ENCODE assay signal across 35 cellular contexts in the genomic region with DNA sequence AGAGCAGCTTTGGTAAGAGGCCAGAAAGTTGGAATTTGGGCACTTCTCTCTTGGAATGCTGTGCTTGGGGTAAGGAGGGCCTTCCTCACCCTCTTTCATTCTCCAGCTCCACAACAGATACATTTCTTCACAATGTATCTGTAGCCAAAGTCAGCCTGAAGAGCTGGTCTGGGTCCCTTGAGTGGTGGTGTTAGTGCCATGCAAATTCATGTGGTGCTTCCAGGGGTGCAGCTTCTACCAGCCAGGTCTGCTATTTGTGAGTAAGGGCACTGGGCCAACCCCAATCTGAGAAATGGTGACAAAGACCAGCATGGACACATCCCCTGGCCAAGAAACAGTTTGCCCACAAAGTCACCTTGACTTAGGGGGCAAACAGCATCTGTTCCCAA. TPM values are rescaled to one million over a fixed set of nuclear protein-coding genes. Genes with fewer than 3 reads are reported as not detected.
"Had no signal": no experiment of that assay in that cellular context is flagged by ENCODE, and none has a peak within 500 bp of the region (broad histone marks: within the 10 kb centered on the region; RNA-seq: fewer than 3 reads in every experiment).

No MANE protein-coding gene starts in this region.

- H3K4me1 ChIP-seq: adrenal gland, body of pancreas, colonic mucosa had no signal

- H3K27ac ChIP-seq: adrenal gland, body of pancreas, colonic mucosa, dorsolateral prefrontal cortex, WERI-Rb-1 had no signal

- ATAC-seq: activated CD4-positive, CD25-positive, alpha-beta regulatory T cell treated with anti-CD3 and anti-CD28 coated beads, Interleukin-2, amount 50 U/mL, for 24 hours; activated CD8-positive, alpha-beta memory T cell treated with anti-CD3 and anti-CD28 coated beads, Interleukin-2, amount 10 ng/mL, durations not matched to agents 7 days and 5 days; activated CD8-positive, alpha-beta T cell treated with anti-CD3 and anti-CD28 coated beads, Interleukin-2, amount 10 ng/mL, durations not matched to agents 7 days and 5 days; activated naive CD8-positive, alpha-beta T cell treated with anti-CD3 and anti-CD28 coated beads, Interleukin-2, amount 50 U/mL, for 24 hours; body of pancreas; esophagus mucosa; T-helper 17 cell had no signal

- H3K27ac Mint-ChIP-seq: activated B cell treated with CpG ODN at 0.5 μM for 24 hours; activated CD4-positive, alpha-beta memory T cell treated with anti-CD3 and anti-CD28 coated beads for 36 hours; activated CD8-positive, alpha-beta memory T cell treated with anti-CD3 and anti-CD28 coated beads, Interleukin-2, amount 10 ng/mL, durations not matched to agents 7 days and 5 days; activated CD8-positive, alpha-beta T cell treated with anti-CD3 and anti-CD28 coated beads, Interleukin-2, amount 10 ng/mL, durations not matched to agents 7 days and 5 days; activated naive CD4-positive, alpha-beta T cell treated with anti-CD3 and anti-CD28 coated beads for 36 hours; activated naive CD4-positive, alpha-beta T cell treated with anti-CD3 and anti-CD28 coated beads, Interleukin-2, amount 50 U/mL, for 24 hours; activated naive CD8-positive, alpha-beta T cell treated with anti-CD3 and anti-CD28 coated beads for 36 hours; activated naive CD8-positive, alpha-beta T cell treated with anti-CD3 and anti-CD28 coated beads, Interleukin-2, amount 50 U/mL, for 24 hours; activated T-helper 1 cell treated with anti-CD3 and anti-CD28 coated beads, Interleukin-12 subunit alpha, Interleukin-12 subunit beta, Interleukin-2, Interleukin-4 antibody, amounts not matched to agents 30 ng/mL and 10 ng/mL and 1 ng/mL, durations not matched to agents 14 hours and 24 hours and 36 hours; activated T-helper 2 cell treated with anti-CD3 and anti-CD28 coated beads, Interferon-gamma antibody, Interleukin-2, Interleukin-4, amounts not matched to agents 10 μg/mL and 5 μg/mL and 100 μg/mL, durations not matched to agents 14 hours and 24 hours and 36 hours; dendritic cell treated with granulocyte-macrophage colony-stimulating factor and Interleukin-4, amounts not matched to agents 40 ng/mL and 50 ng/mL, for 4 days; endodermal cell; T-helper 17 cell; T-helper 2 cell treated with Interferon-gamma antibody and Interleukin-4, amounts not matched to agents 5 μg/mL and 100 μg/mL, for 36 hours had no signal

- H3K27me3 Mint-ChIP-seq: activated B cell treated with CpG ODN at 0.5 μM for 24 hours; activated CD4-positive, alpha-beta memory T cell treated with anti-CD3 and anti-CD28 coated beads for 36 hours; activated CD8-positive, alpha-beta memory T cell treated with anti-CD3 and anti-CD28 coated beads, Interleukin-2, amount 10 ng/mL, durations not matched to agents 7 days and 5 days; activated naive CD4-positive, alpha-beta T cell treated with anti-CD3 and anti-CD28 coated beads, Interleukin-2, amount 50 U/mL, for 24 hours; activated naive CD8-positive, alpha-beta T cell treated with anti-CD3 and anti-CD28 coated beads for 36 hours; activated naive CD8-positive, alpha-beta T cell treated with anti-CD3 and anti-CD28 coated beads, Interleukin-2, amount 50 U/mL, for 24 hours; dendritic cell treated with granulocyte-macrophage colony-stimulating factor and Interleukin-4, amounts not matched to agents 40 ng/mL and 50 ng/mL, for 4 days; T-helper 17 cell had no signal

- H3K4me3 ChIP-seq: adrenal gland, body of pancreas, colonic mucosa, dorsolateral prefrontal cortex had no signal

- H3K36me3 ChIP-seq: adrenal gland, colonic mucosa had no signal

- DNase-seq: activated B cell treated with CpG ODN at 0.5 μM for 24 hours; activated CD4-positive, alpha-beta memory T cell treated with anti-CD3 and anti-CD28 coated beads for 36 hours; activated CD4-positive, alpha-beta T cell treated with anti-CD3 and anti-CD28 coated beads for 48 hours; activated CD8-positive, alpha-beta memory T cell treated with anti-CD3 and anti-CD28 coated beads, Interleukin-2, amount 10 ng/mL, durations not matched to agents 7 days and 5 days; activated CD8-positive, alpha-beta memory T cell treated with anti-CD3 and anti-CD28 coated beads, Interleukin-2, amount 50 U/mL, for 4 hours; activated CD8-positive, alpha-beta T cell treated with anti-CD3 and anti-CD28 coated beads, Interleukin-2, amount 10 ng/mL, durations not matched to agents 7 days and 5 days; activated effector memory CD4-positive, alpha-beta T cell treated with anti-CD3 and anti-CD28 coated beads, Interleukin-2, amount 50 U/mL, for 16 hours; activated naive CD4-positive, alpha-beta T cell treated with anti-CD3 and anti-CD28 coated beads for 36 hours; activated naive CD8-positive, alpha-beta T cell treated with anti-CD3 and anti-CD28 coated beads for 36 hours; activated naive CD8-positive, alpha-beta T cell treated with anti-CD3 and anti-CD28 coated beads, Interleukin-2, amount 50 U/mL, for 24 hours; activated T-cell treated with anti-CD3 and anti-CD28 coated beads, Interleukin-2, amount 50 U/mL, for 1 hour; activated T-cell treated with anti-CD3 and anti-CD28 coated beads, Interleukin-2, amount 50 U/mL, for 48 hours; adrenal gland; amygdala; aorta; body of pancreas; central memory CD4-positive, alpha-beta T cell; cerebellar nuclear complex; colonic mucosa; dorsolateral prefrontal cortex; effector memory CD4-positive, alpha-beta T cell; endodermal cell; foreskin fibroblast; T-helper 1 cell; T-helper 17 cell; T1000; WERI-Rb-1 had no signal

- H3K4me3 Mint-ChIP-seq: activated B cell treated with CpG ODN at 0.5 μM for 24 hours; activated CD4-positive, alpha-beta memory T cell treated with anti-CD3 and anti-CD28 coated beads for 36 hours; activated CD8-positive, alpha-beta memory T cell treated with anti-CD3 and anti-CD28 coated beads, Interleukin-2, amount 10 ng/mL, durations not matched to agents 7 days and 5 days; activated CD8-positive, alpha-beta T cell treated with anti-CD3 and anti-CD28 coated beads, Interleukin-2, amount 10 ng/mL, durations not matched to agents 7 days and 5 days; activated naive CD4-positive, alpha-beta T cell treated with anti-CD3 and anti-CD28 coated beads for 36 hours; activated naive CD4-positive, alpha-beta T cell treated with anti-CD3 and anti-CD28 coated beads, Interleukin-2, amount 50 U/mL, for 24 hours; activated naive CD8-positive, alpha-beta T cell treated with anti-CD3 and anti-CD28 coated beads for 36 hours; activated naive CD8-positive, alpha-beta T cell treated with anti-CD3 and anti-CD28 coated beads, Interleukin-2, amount 50 U/mL, for 24 hours; activated T-helper 1 cell treated with anti-CD3 and anti-CD28 coated beads, Interleukin-12 subunit alpha, Interleukin-12 subunit beta, Interleukin-2, Interleukin-4 antibody, amounts not matched to agents 30 ng/mL and 10 ng/mL and 1 ng/mL, durations not matched to agents 14 hours and 24 hours and 36 hours; dendritic cell treated with granulocyte-macrophage colony-stimulating factor and Interleukin-4, amounts not matched to agents 40 ng/mL and 50 ng/mL, for 4 days; endodermal cell; T-helper 17 cell; T-helper 2 cell treated with Interferon-gamma antibody and Interleukin-4, amounts not matched to agents 5 μg/mL and 100 μg/mL, for 36 hours had no signal

- H3K9me3 Mint-ChIP-seq: activated B cell treated with CpG ODN at 0.5 μM for 24 hours; activated CD4-positive, alpha-beta memory T cell treated with anti-CD3 and anti-CD28 coated beads for 36 hours; activated naive CD4-positive, alpha-beta T cell treated with anti-CD3 and anti-CD28 coated beads for 36 hours; activated naive CD4-positive, alpha-beta T cell treated with anti-CD3 and anti-CD28 coated beads, Interleukin-2, amount 50 U/mL, for 24 hours; activated naive CD8-positive, alpha-beta T cell treated with anti-CD3 and anti-CD28 coated beads for 36 hours; activated naive CD8-positive, alpha-beta T cell treated with anti-CD3 and anti-CD28 coated beads, Interleukin-2, amount 50 U/mL, for 24 hours; activated T-helper 1 cell treated with anti-CD3 and anti-CD28 coated beads, Interleukin-12 subunit alpha, Interleukin-12 subunit beta, Interleukin-2, Interleukin-4 antibody, amounts not matched to agents 30 ng/mL and 10 ng/mL and 1 ng/mL, durations not matched to agents 14 hours and 24 hours and 36 hours; activated T-helper 2 cell treated with anti-CD3 and anti-CD28 coated beads, Interferon-gamma antibody, Interleukin-2, Interleukin-4, amounts not matched to agents 10 μg/mL and 5 μg/mL and 100 μg/mL, durations not matched to agents 14 hours and 24 hours and 36 hours; dendritic cell treated with granulocyte-macrophage colony-stimulating factor and Interleukin-4, amounts not matched to agents 40 ng/mL and 50 ng/mL, for 4 days; T-helper 2 cell treated with Interferon-gamma antibody and Interleukin-4, amounts not matched to agents 5 μg/mL and 100 μg/mL, for 36 hours had no signal

- H3K4me1 Mint-ChIP-seq: activated B cell treated with CpG ODN at 0.5 μM for 24 hours; activated CD8-positive, alpha-beta memory T cell treated with anti-CD3 and anti-CD28 coated beads, Interleukin-2, amount 10 ng/mL, durations not matched to agents 7 days and 5 days; activated naive CD4-positive, alpha-beta T cell treated with anti-CD3 and anti-CD28 coated beads, Interleukin-2, amount 50 U/mL, for 24 hours; activated naive CD8-positive, alpha-beta T cell treated with anti-CD3 and anti-CD28 coated beads for 36 hours; activated naive CD8-positive, alpha-beta T cell treated with anti-CD3 and anti-CD28 coated beads, Interleukin-2, amount 50 U/mL, for 24 hours; T-helper 17 cell had no signal

- H3K9me3 ChIP-seq: adrenal gland, body of pancreas, colonic mucosa had no signal

- H3K27me3 ChIP-seq: adrenal gland, body of pancreas, colonic mucosa had no signal

RNA-seq across cellular contexts. Expression of a gene that starts 42.7 kb away (rescaled TPM):
- total RNA-seq: activated CD4-positive, alpha-beta memory T cell treated with anti-CD3 and anti-CD28 coated beads for 36 hours; activated CD8-positive, alpha-beta T cell treated with anti-CD3 and anti-CD28 coated beads, Interleukin-2, amount 10 ng/mL, durations not matched to agents 7 days and 5 days; activated T-helper 1 cell treated with anti-CD3 and anti-CD28 coated beads, Interleukin-12 subunit alpha, Interleukin-12 subunit beta, Interleukin-2, Interleukin-4 antibody, amounts not matched to agents 30 ng/mL and 10 ng/mL and 1 ng/mL, durations not matched to agents 14 hours and 24 hours and 36 hours; activated T-helper 2 cell treated with anti-CD3 and anti-CD28 coated beads, Interferon-gamma antibody, Interleukin-2, Interleukin-4, amounts not matched to agents 10 μg/mL and 5 μg/mL and 100 μg/mL, durations not matched to agents 14 hours and 24 hours and 36 hours; body of pancreas; epithelial cell of proximal tubule; esophagus mucosa had no signal
